In genomic region chr17:48733632-48734327, GRCh38 we compare ENCODE assay signal across 23 cellular contexts. TPM values are rescaled to one million over a fixed set of nuclear protein-coding genes. Genes with fewer than 3 reads are reported as not detected.
DNase-seq lines count a peak whose midpoint lies in the region; ATAC-seq, FAIRE-seq and TF ChIP-seq lines count a peak whose summit lies in the region.
"Had no signal": no experiment of that assay in that cellular context is flagged by ENCODE, and none has a peak within 500 bp of the region (broad histone marks: within the 10 kb centered on the region; RNA-seq: fewer than 3 reads in every experiment).

No MANE protein-coding gene starts in this region.

- no peak overlapping the region for H3K18ac ChIP-seq in H1 (ENCODE audit: extremely low read depth, low read length)

- peak overlapping the region; percentile 41 for H3K27ac Mint-ChIP-seq in activated CD8-positive, alpha-beta memory T cell treated with anti-CD3 and anti-CD28 coated beads, Interleukin-2, amount 10 ng/mL, durations not matched to agents 7 days and 5 days
- no peak overlapping the region for H3K27ac Mint-ChIP-seq in osteocyte (ENCODE audit: unreplicated experiment)

- H3K4me2 ChIP-seq in PC-3 (ENCODE audit: low read length) (peak overlapping the region; percentile 85), H1 (ENCODE audit: insufficient read depth in 1 of 2, low read depth in 2 of 2, low read length in 2 of 2) (no peak overlapping the region)

- no peak for TF ChIP-seq POLR2A in H1 (IDR thresholded peaks at IDR 0.05; ENCODE audit: control extremely low read depth in 1 of 2, low read depth in 2 of 2, low read length in 2 of 2)

- no peak overlapping the region for H3K4ac ChIP-seq in H1 (replicated peaks; ENCODE audit: insufficient read length, low read depth, low read length)

- peaks cover 97% of the 10 kb centered on the region for H3K27me3 Mint-ChIP-seq in activated CD8-positive, alpha-beta memory T cell treated with anti-CD3 and anti-CD28 coated beads, Interleukin-2, amount 10 ng/mL, durations not matched to agents 7 days and 5 days
- H3K27me3 Mint-ChIP-seq in osteocyte (ENCODE audit: unreplicated experiment): peaks cover 97% of the 10 kb centered on the region

- H3K27me3 ChIP-seq in PC-3 (ENCODE audit: low read length) (no peaks in the 10 kb centered on the region), H1 (replicated peaks in 1 of 4; ENCODE audit: control insufficient read depth in 3 of 4, extremely low read depth in 1 of 4, insufficient read depth in 3 of 4, low read length in 3 of 4) (peaks cover 92 to 100% (median 100%) of the 10 kb centered on the region in 4 experiments)

- H3K23ac ChIP-seq in H1 (ENCODE audit: insufficient read length): no peak overlapping the region

- peak overlapping the region; percentile 79 for H3K9ac ChIP-seq in PC-3 (ENCODE audit: low read length)
- H3K9ac ChIP-seq in H1 (replicated peaks in 1 of 4; ENCODE audit: extremely low read depth in 1 of 4, low read depth in 3 of 4, low read length in 3 of 4): no peak overlapping the region
- H3K9ac ChIP-seq: parathyroid adenoma had no signal

- no peak for TF ChIP-seq EP300 in H1 (IDR thresholded peaks at IDR 0.05; ENCODE audit: borderline replicate concordance in 1 of 2, low read depth in 2 of 2, low read length in 2 of 2)

- no peaks in the 10 kb centered on the region for H3K9me2 ChIP-seq in PC-3 (replicated peaks; ENCODE audit: low read length)

- H2AK5ac ChIP-seq in H1 (ENCODE audit: low read depth, low read length): no peak overlapping the region

- no peaks in the 10 kb centered on the region for H3K36me3 Mint-ChIP-seq in activated CD8-positive, alpha-beta memory T cell treated with anti-CD3 and anti-CD28 coated beads, Interleukin-2, amount 10 ng/mL, durations not matched to agents 7 days and 5 days
- H3K36me3 Mint-ChIP-seq in osteocyte (ENCODE audit: unreplicated experiment): peaks cover 3% of the 10 kb centered on the region

- intact Hi-C loops in PC-3 (cut with micrococcal nuclease): loop anchor here (2.0 kb wide), 1 partner anchor 13 kb away; no protein-coding TSS in a partner anchor

- no peak overlapping the region for H2BK15ac ChIP-seq in H1 (ENCODE audit: low read length)

- peak overlapping the region; percentile 65 for H3K4me3 ChIP-seq in PC-3 (ENCODE audit: low read length)
- H3K4me3 ChIP-seq in H1 (ENCODE audit: extremely low read depth in 1 of 4, insufficient read depth in 2 of 4, low read depth in 3 of 4, low read length in 4 of 4): no peak overlapping the region
- H3K4me3 ChIP-seq: coronary artery had no signal

- CTCF ChIA-PET in activated CD8-positive, alpha-beta memory T cell treated with anti-CD3 and anti-CD28 coated beads, Interleukin-2, amount 10 ng/mL, durations not matched to agents 7 days and 5 days (lab: Charles Lee): interaction anchor here (1.1 to 5.0 kb wide), 5 partner anchors 9 to 151 kb away, joined by 3 to 38 read pairs (median 6); partner anchors contain the start of gene PRAC2
- CTCF ChIA-PET in PC-3 (lab: Charles Lee): interaction anchor here (1.4 to 1.6 kb wide), 2 partner anchors 10 to 55 kb away, joined by 4 to 5 read pairs; no protein-coding TSS in a partner anchor
- CTCF ChIA-PET in H1 (lab: Charles Lee; ENCODE audit: partially characterized antibody): interaction anchor here (0.8 to 10.1 kb wide), 8 partner anchors 12 to 97 kb away, joined by 3 to 145 read pairs (median 4); partner anchors contain the start of genes PRAC1 and PRAC2

- H3K4me1 ChIP-seq in PC-3 (ENCODE audit: insufficient read depth, low read length) (peaks cover 77% of the 10 kb centered on the region), H1 (replicated peaks in 1 of 4; ENCODE audit: control insufficient read depth in 3 of 4, insufficient read depth in 4 of 4, low read length in 3 of 4) (peaks cover 0 to 6% (median 1%) of the 10 kb centered on the region in 4 experiments; a peak in 3 of 7 replicates)
- H3K4me1 ChIP-seq: parathyroid adenoma had no signal

- peaks cover 77% of the 10 kb centered on the region for H3K79me2 ChIP-seq in PC-3 (ENCODE audit: low read length)
- H3K79me2 ChIP-seq in H1 (ENCODE audit: control insufficient read depth in 1 of 2, insufficient read depth in 2 of 2, low read length in 2 of 2): no peaks in the 10 kb centered on the region
- H3K79me2 ChIP-seq: parathyroid adenoma had no signal

- no peak for DNase-seq in activated CD8-positive, alpha-beta memory T cell treated with anti-CD3 and anti-CD28 coated beads, Interleukin-2, amount 10 ng/mL, durations not matched to agents 7 days and 5 days
- DNase-seq in activated CD8-positive, alpha-beta memory T cell treated with anti-CD3 and anti-CD28 coated beads, Interleukin-2, amount 50 U/mL, for 48 hours: no peak
- DNase-seq in PC-3: peak; percentile 63
- no peak for DNase-seq in H1 (ENCODE audit: low read depth in 1 of 2, low spot score in 2 of 2)
- DNase-seq in osteocyte (ENCODE audit: extremely low spot score, unreplicated experiment): no peak
- DNase-seq in NCI-H2081 (lab: John Stamatoyannopoulos, UW): no peak
- DNase-seq: activated CD4-positive, alpha-beta T cell treated with anti-CD3 and anti-CD28 coated beads for 1 hour; activated T-cell treated with anti-CD3 and anti-CD28 coated beads, Interleukin-2, amount 50 U/mL, for 48 hours; GDM1; GOT3; NCI-H2171; stimulated activated naive CD4-positive, alpha-beta T cell; T-helper 2 cell had no signal

- no peak for TF ChIP-seq CTCF in PC-3 (conservative IDR thresholded peaks at IDR 0.05; ENCODE audit: low read depth, low read length)
- no peak for TF ChIP-seq CTCF in H1 (IDR thresholded peaks at IDR 0.05; ENCODE audit: control extremely low read depth in 1 of 3, insufficient read depth in 1 of 3, low read depth in 1 of 3, low read length in 3 of 3)
- TF ChIP-seq CTCF in osteocyte (IDR thresholded peaks at IDR 0.05): no peak

- 30 to 57% methylated on average over 1 to 18 of the region's 22 CpGs for WGBS in H1 (ENCODE audit: extremely low coverage in 1 of 2, insufficient coverage in 1 of 2, insufficient read length in 1 of 2, insufficient replicate concordance in 2 of 2, low coverage in 1 of 2, low lambda C conversion rate in 2 of 2, missing lambda C conversion rate in 1 of 2), 2 experiments

- H2BK5ac ChIP-seq in H1 (ENCODE audit: low read depth, low read length): no peak overlapping the region

- H3K9me3 ChIP-seq in PC-3 (ENCODE audit: low read length) (no peaks in the 10 kb centered on the region), H1 (ENCODE audit: insufficient read depth in 2 of 2, low read depth in 1 of 2, low read length in 1 of 2) (no peaks in the 10 kb centered on the region)

- no peak overlapping the region for H4K8ac ChIP-seq in H1 (ENCODE audit: extremely low read depth, insufficient read depth, low read length)

- H4K5ac ChIP-seq in H1 (ENCODE audit: insufficient read length, low read depth, low read length): no peak overlapping the region

- H2BK12ac ChIP-seq in H1 (ENCODE audit: low read depth, low read length): no peak overlapping the region

- POLR2A ChIA-PET in PC-3 (lab: Charles Lee; ENCODE audit: unreplicated experiment) (interaction anchor here (1.2 to 1.6 kb wide), 2 partner anchors 10 to 11 kb away, joined by 4 to 6 read pairs; partner anchors contain the start of gene PRAC1), H1 (lab: Charles Lee; ENCODE audit: partially characterized antibody) (no interaction called here)

- peak overlapping the region; percentile 8 for H3K4me3 Mint-ChIP-seq in activated CD8-positive, alpha-beta memory T cell treated with anti-CD3 and anti-CD28 coated beads, Interleukin-2, amount 10 ng/mL, durations not matched to agents 7 days and 5 days
- H3K4me3 Mint-ChIP-seq in osteocyte (ENCODE audit: unreplicated experiment): peak overlapping the region; percentile 52

- H3K36me3 ChIP-seq in PC-3 (ENCODE audit: low read depth, low read length) (no peaks in the 10 kb centered on the region), H1 (ENCODE audit: control insufficient read depth in 2 of 4, insufficient read depth in 4 of 4, low read length in 3 of 4) (peaks cover 0 to 5% (median 0%) of the 10 kb centered on the region in 4 experiments; a peak in 1 of 8 replicates)

- peaks cover 2% of the 10 kb centered on the region for H3F3A ChIP-seq in PC-3 (ENCODE audit: low read length, unreplicated experiment)

- no peaks in the 10 kb centered on the region for H3K23me2 ChIP-seq in H1 (ENCODE audit: low read depth, low read length)

- H2BK120ac ChIP-seq in H1 (replicated peaks; ENCODE audit: low read depth, low read length): no peak overlapping the region

- no peak overlapping the region for H2BK20ac ChIP-seq in H1 (ENCODE audit: low read length)

- no peak overlapping the region for H3K14ac ChIP-seq in H1 (ENCODE audit: insufficient read length)

- no peak for FAIRE-seq in H1 (lab: Jason Lieb, UNC)
- FAIRE-seq: GM12892, urothelium cell line had no signal

- ATAC-seq in activated CD8-positive, alpha-beta memory T cell treated with anti-CD3 and anti-CD28 coated beads, Interleukin-2, amount 10 ng/mL, durations not matched to agents 7 days and 5 days: no peak
- ATAC-seq in PC-3 (peak; percentile 8), GM21576 (IDR thresholded peaks at IDR 0.05; ENCODE audit: unreplicated experiment) (no peak), GM21447 (IDR thresholded peaks at IDR 0.05; ENCODE audit: unreplicated experiment) (no peak)

- no peaks in the 10 kb centered on the region for H3K9me3 Mint-ChIP-seq in activated CD8-positive, alpha-beta memory T cell treated with anti-CD3 and anti-CD28 coated beads, Interleukin-2, amount 10 ng/mL, durations not matched to agents 7 days and 5 days (ENCODE audit: low read depth)
- H3K9me3 Mint-ChIP-seq in osteocyte (ENCODE audit: unreplicated experiment): no peaks in the 10 kb centered on the region

- no peak for TF ChIP-seq RAD21 in H1 (IDR thresholded peaks at IDR 0.05 in 1 of 2, conservative IDR thresholded peaks at IDR 0.05 in 1 of 2; ENCODE audit: low read depth in 2 of 2, low read length in 2 of 2)

- H3K27ac ChIP-seq in PC-3 (ENCODE audit: low read length) (peak overlapping the region; percentile 56), H1 (ENCODE audit: low read depth, low read length) (no peak overlapping the region)
- H3K27ac ChIP-seq: coronary artery, parathyroid adenoma had no signal

- no peaks in the 10 kb centered on the region for H3K79me1 ChIP-seq in H1 (ENCODE audit: low read depth, low read length)

- peaks cover 11% of the 10 kb centered on the region for H3K4me1 Mint-ChIP-seq in activated CD8-positive, alpha-beta memory T cell treated with anti-CD3 and anti-CD28 coated beads, Interleukin-2, amount 10 ng/mL, durations not matched to agents 7 days and 5 days
- H3K4me1 Mint-ChIP-seq in osteocyte (ENCODE audit: unreplicated experiment): peaks cover 15% of the 10 kb centered on the region

- H4K20me1 ChIP-seq in PC-3 (ENCODE audit: low read length): no peaks in the 10 kb centered on the region
- H4K20me1 ChIP-seq in H1 (replicated peaks in 1 of 2; ENCODE audit: control insufficient read depth in 1 of 2, insufficient read depth in 2 of 2, low read length in 2 of 2): peaks cover 10 to 32% of the 10 kb centered on the region in 2 experiments

- H2AFZ ChIP-seq in PC-3 (ENCODE audit: low read length): peak overlapping the region; percentile 89
- H2AFZ ChIP-seq in H1 (ENCODE audit: low read length): no peak overlapping the region
- H2AFZ ChIP-seq: parathyroid adenoma had no signal

- BruUV-seq in PC-3 (replicated peaks; lab: Mats Ljungman, UMichigan): TSS peak; percentile 47

- H3K56ac ChIP-seq in H1 (replicated peaks; ENCODE audit: insufficient read length, low read depth, low read length): no peak overlapping the region

- H4K91ac ChIP-seq in H1 (replicated peaks; ENCODE audit: insufficient read length, low read length): no peak overlapping the region

RNA-seq across cellular contexts. Expression of gene HOXB13, which starts 5.2 kb away (rescaled TPM):
- not detected for total RNA-seq in activated CD8-positive, alpha-beta memory T cell treated with anti-CD3 and anti-CD28 coated beads, Interleukin-2, amount 10 ng/mL, durations not matched to agents 7 days and 5 days
- total RNA-seq in PC-3 (2014; rRNA removed) (80.8 and 96.5 TPM in 2 replicates), osteocyte (not detected in 2 replicates)
- not detected in 2 replicates for total RNA-seq in H1 (2021; fragmentation: NEBNext Ultra II Directional; extraction: Animal tissue kit (Norgen Biotek cat#: 25700))
- not detected in 2 replicates for polyA plus RNA-seq in H1 (2011; rRNA removed)
- not detected for polyA plus RNA-seq in H1 (2011; cell fraction: cytosol; rRNA removed)
- not detected for polyA plus RNA-seq in H1 (2011; cell fraction: nucleus; rRNA removed)
- polyA plus RNA-seq in H1 (2012, experiment 1 of 2): not detected in 4 replicates
- polyA plus RNA-seq in H1 (2012, experiment 2 of 2): not detected
- not detected for polyA plus RNA-seq in H1 (2013, experiment 1 of 2)
- polyA plus RNA-seq in H1 (2013, experiment 2 of 2): not detected
- not detected in 2 replicates for polyA minus RNA-seq in H1 (2011; rRNA and poly(A)+ RNA removed)
- polyA minus RNA-seq in H1 (2011; cell fraction: cytosol; rRNA and poly(A)+ RNA removed): not detected
- not detected for polyA minus RNA-seq in H1 (2011; cell fraction: nucleus; rRNA and poly(A)+ RNA removed)
- total RNA-seq: epithelial cell of proximal tubule, glomerular endothelial cell, skeletal muscle tissue had no signal

RNA-seq across cellular contexts. Expression of gene PRAC2, which starts 10.8 kb away (rescaled TPM):
- not detected for total RNA-seq in activated CD8-positive, alpha-beta memory T cell treated with anti-CD3 and anti-CD28 coated beads, Interleukin-2, amount 10 ng/mL, durations not matched to agents 7 days and 5 days
- 44.1 and 51.4 TPM in 2 replicates for total RNA-seq in PC-3 (2014; rRNA removed)
- not detected in 2 replicates for total RNA-seq in H1 (2021; fragmentation: NEBNext Ultra II Directional; extraction: Animal tissue kit (Norgen Biotek cat#: 25700))
- polyA plus RNA-seq in H1 (2011; rRNA removed): not detected in 2 replicates
- polyA plus RNA-seq in H1 (2011; cell fraction: cytosol; rRNA removed): not detected
- not detected for polyA plus RNA-seq in H1 (2011; cell fraction: nucleus; rRNA removed)
- polyA plus RNA-seq in H1 (2012, experiment 1 of 2): not detected in 4 replicates
- polyA plus RNA-seq in H1 (2012, experiment 2 of 2): not detected
- polyA plus RNA-seq in H1 (2013, experiment 1 of 2): not detected
- not detected for polyA plus RNA-seq in H1 (2013, experiment 2 of 2)
- polyA minus RNA-seq in H1 (2011; rRNA and poly(A)+ RNA removed): not detected in 2 replicates
- polyA minus RNA-seq in H1 (2011; cell fraction: cytosol; rRNA and poly(A)+ RNA removed): not detected
- polyA minus RNA-seq in H1 (2011; cell fraction: nucleus; rRNA and poly(A)+ RNA removed): not detected
- not detected in 2 replicates for total RNA-seq in osteocyte
- total RNA-seq: epithelial cell of proximal tubule, glomerular endothelial cell, skeletal muscle tissue had no signal

RNA-seq across cellular contexts. Expression of gene PRAC1, which starts 11.5 kb away (rescaled TPM):
- not detected for total RNA-seq in activated CD8-positive, alpha-beta memory T cell treated with anti-CD3 and anti-CD28 coated beads, Interleukin-2, amount 10 ng/mL, durations not matched to agents 7 days and 5 days
- total RNA-seq in PC-3 (2014; rRNA removed) (33.5 and 44.4 TPM in 2 replicates), osteocyte (not detected in 2 replicates)
- total RNA-seq in H1 (2021; fragmentation: NEBNext Ultra II Directional; extraction: Animal tissue kit (Norgen Biotek cat#: 25700)): not detected in 2 replicates
- not detected in 2 replicates for polyA plus RNA-seq in H1 (2011; rRNA removed)
- not detected for polyA plus RNA-seq in H1 (2011; cell fraction: cytosol; rRNA removed)
- not detected for polyA plus RNA-seq in H1 (2011; cell fraction: nucleus; rRNA removed)
- not detected in 4 replicates for polyA plus RNA-seq in H1 (2012, experiment 1 of 2)
- polyA plus RNA-seq in H1 (2012, experiment 2 of 2): not detected
- polyA plus RNA-seq in H1 (2013, experiment 1 of 2): not detected
- polyA plus RNA-seq in H1 (2013, experiment 2 of 2): not detected
- polyA minus RNA-seq in H1 (2011; rRNA and poly(A)+ RNA removed): not detected in 2 replicates
- not detected for polyA minus RNA-seq in H1 (2011; cell fraction: cytosol; rRNA and poly(A)+ RNA removed)
- not detected for polyA minus RNA-seq in H1 (2011; cell fraction: nucleus; rRNA and poly(A)+ RNA removed)
- total RNA-seq: epithelial cell of proximal tubule, glomerular endothelial cell, RPMI7951, skeletal muscle tissue had no signal

Comparison
In these comparisons a context has a peak if more than half of its experiments do, and no peak if none do; other contexts are left out.
1. RNA of gene HOXB13, which starts 5.2 kb away (total RNA-seq): 80.8 to 96.5 TPM in PC-3; not detected in osteocyte, not detected in H1 and not detected in activated CD8-positive, alpha-beta memory T cell treated with anti-CD3 and anti-CD28 coated beads, Interleukin-2, amount 10 ng/mL, durations not matched to agents 7 days and 5 days; every median in the first group is over 10 times any median in the second.
2. RNA of gene PRAC2, which starts 10.8 kb away (total RNA-seq): 44.1 to 51.4 TPM in PC-3; not detected in activated CD8-positive, alpha-beta memory T cell treated with anti-CD3 and anti-CD28 coated beads, Interleukin-2, amount 10 ng/mL, durations not matched to agents 7 days and 5 days, not detected in H1 and not detected in osteocyte; every median in the first group is over 10 times any median in the second.
3. RNA of gene PRAC1, which starts 11.5 kb away (total RNA-seq): 33.5 to 44.4 TPM in PC-3; not detected in H1, not detected in activated CD8-positive, alpha-beta memory T cell treated with anti-CD3 and anti-CD28 coated beads, Interleukin-2, amount 10 ng/mL, durations not matched to agents 7 days and 5 days and not detected in osteocyte; every median in the first group is over 10 times any median in the second.